ENCODE assay signal across 13 cellular contexts in the genomic region with DNA sequence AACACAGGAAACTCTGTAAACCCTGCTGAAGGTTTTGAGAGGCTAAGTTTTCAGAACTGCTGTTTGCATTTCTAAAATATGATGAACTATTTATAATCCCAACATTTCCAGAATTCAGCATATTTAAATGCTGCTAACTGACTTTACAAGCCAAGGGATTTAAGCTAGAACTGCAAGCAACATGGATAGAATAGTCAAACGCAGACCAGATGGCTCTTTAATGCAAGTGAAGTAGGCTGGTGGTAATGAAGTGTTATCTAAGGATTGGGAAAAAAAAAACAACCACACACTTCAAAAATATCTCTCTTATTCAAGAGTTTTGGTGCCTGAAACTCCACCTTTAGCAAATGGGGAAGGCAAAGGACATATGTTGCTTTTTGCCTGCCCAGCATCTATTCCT.
"Had no signal": no experiment of that assay in that cellular context is flagged by ENCODE, and none has a peak within 500 bp of the region (broad histone marks: within the 10 kb centered on the region; RNA-seq: fewer than 3 reads in every experiment).

No MANE protein-coding gene starts in this region.

- H3K4me3 ChIP-seq: body of pancreas, coronary artery, esophagus muscularis mucosa, mucosa of descending colon, ovary, right lobe of liver, upper lobe of right lung had no signal

- H3K27ac ChIP-seq: body of pancreas, coronary artery, esophagus muscularis mucosa, ovary, right lobe of liver, upper lobe of right lung had no signal

- DNase-seq: activated CD4-positive, alpha-beta T cell treated with anti-CD3 and anti-CD28 coated beads, Interleukin-2, amount 50 U/mL, for 1 hour; activated CD8-positive, alpha-beta memory T cell treated with anti-CD3 and anti-CD28 coated beads for 24 hours; activated gamma-delta T cell treated with Interleukin-2 at 50 U/mL for 16 hours; body of pancreas; islet precursor cell; mucosa of descending colon; naive thymus-derived CD4-positive, alpha-beta T cell; ovary; right lobe of liver; upper lobe of right lung had no signal

- H3K27me3 ChIP-seq: body of pancreas, esophagus muscularis mucosa, ovary, right lobe of liver, upper lobe of right lung had no signal

- H3K9me3 ChIP-seq: body of pancreas, esophagus muscularis mucosa, mucosa of descending colon, ovary, right lobe of liver, upper lobe of right lung had no signal

- ATAC-seq: activated CD4-positive, CD25-positive, alpha-beta regulatory T cell treated with anti-CD3 and anti-CD28 coated beads, Interleukin-2, amount 50 U/mL, for 24 hours; body of pancreas; mucosa of descending colon; naive thymus-derived CD4-positive, alpha-beta T cell; right lobe of liver; upper lobe of right lung had no signal

- H3K36me3 ChIP-seq: esophagus muscularis mucosa, ovary, right lobe of liver, upper lobe of right lung had no signal

- H3K4me1 ChIP-seq: body of pancreas, right lobe of liver, upper lobe of right lung had no signal
